ENCODE assay signal across 9 cellular contexts in the genomic region with DNA sequence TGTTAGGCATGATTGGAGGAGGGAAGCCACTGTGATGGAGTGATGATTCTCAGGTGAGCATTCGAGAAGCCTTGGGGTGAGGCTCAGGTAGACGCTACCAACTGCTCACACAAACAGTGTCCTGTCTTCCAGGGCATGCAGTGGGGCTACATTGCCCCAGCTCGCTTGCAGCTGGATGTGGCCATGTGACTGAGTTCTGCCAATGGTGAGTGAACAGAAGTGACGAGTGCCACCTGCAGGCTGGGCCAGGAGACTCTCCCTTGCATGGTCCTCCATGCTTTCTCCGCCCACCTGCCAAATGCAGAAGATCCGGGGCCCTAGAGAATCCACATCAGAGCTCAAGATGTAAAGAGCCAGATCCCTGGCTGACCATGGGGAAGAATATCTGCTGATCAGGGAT.
A peak's percentile ranks its signal among the peaks of the same experiment; 100 is the strongest.
DNase-seq lines count a peak whose midpoint lies in the region; ATAC-seq and TF ChIP-seq lines count a peak whose summit lies in the region.
"Had no signal": no experiment of that assay in that cellular context is flagged by ENCODE, and none has a peak within 500 bp of the region (broad histone marks: within the 10 kb centered on the region; RNA-seq: fewer than 3 reads in every experiment).

No MANE protein-coding gene starts in this region.

- no peaks in the 10 kb centered on the region for H3K4me1 Mint-ChIP-seq in endothelial cell (ENCODE audit: unreplicated experiment)

- H3K36me3 ChIP-seq in Panc1 (ENCODE audit: control insufficient read depth, insufficient read depth, low read length), result no peaks in the 10 kb centered on the region

- TF ChIP-seq CTCF in Panc1 (IDR thresholded peaks at IDR 0.05), result peak; percentile 43
- TF ChIP-seq CTCF in endothelial cell (IDR thresholded peaks at IDR 0.05; ENCODE audit: unreplicated experiment), result peak; percentile 28

- intact Hi-C loops in Panc1 (cut with micrococcal nuclease; ENCODE audit: unreplicated experiment), result no loop called here

- ATAC-seq in Panc1 (0 out of 2 replicates have a peak, but pooled peaks have one; percentile 51), HG03108 (IDR thresholded peaks at IDR 0.05; ENCODE audit: unreplicated experiment) (no peak), GM21825 (IDR thresholded peaks at IDR 0.05; ENCODE audit: unreplicated experiment) (no peak)

- H3K27me3 ChIP-seq in Panc1 (ENCODE audit: control insufficient read depth, insufficient read depth, low read length), result no peaks in the 10 kb centered on the region

- peak; percentile 31 for DNase-seq in activated naive CD4-positive, alpha-beta T cell treated with Interleukin-2 at 50 U/mL for 16 hours
- DNase-seq in activated naive CD4-positive, alpha-beta T cell (lab: John Stamatoyannopoulos, UW), result no peak
- DNase-seq in Panc1 (ENCODE audit: low read depth, low spot score) (no peak), endothelial cell (ENCODE audit: low spot score) (peak; percentile 50), cerebellar cortex (ENCODE audit: low spot score) (no peak)
- DNase-seq in stimulated activated CD8-positive, alpha-beta memory T cell treated with anti-CD3 and anti-CD28 coated beads, Interleukin-4, amount 100 ng/mL, for 24 hours (ENCODE audit: low read depth), result peak; percentile 15

- peaks cover 5% of the 10 kb centered on the region for H3K27me3 Mint-ChIP-seq in endothelial cell (ENCODE audit: unreplicated experiment)

- no peaks in the 10 kb centered on the region for H3K9me3 ChIP-seq in Panc1 (ENCODE audit: control insufficient read depth, insufficient read depth, low read depth, low read length)

- H3K27ac ChIP-seq in Panc1 (ENCODE audit: low read length), result no peak overlapping the region

- no peak overlapping the region for H3K4me3 ChIP-seq in Panc1 (ENCODE audit: low read depth in 2 of 2, low read length in 2 of 2)

- POLR2A ChIA-PET in Panc1 (lab: Charles Lee), result no interaction called here

- H3K27ac Mint-ChIP-seq in endothelial cell (ENCODE audit: unreplicated experiment), result no peak overlapping the region
- H3K27ac Mint-ChIP-seq: activated naive CD4-positive, alpha-beta T cell treated with anti-CD3 and anti-CD28 coated beads, Interleukin-2, amount 50 U/mL, for 72 hours had no signal

- H3K4me1 ChIP-seq in Panc1 (ENCODE audit: control insufficient read depth, insufficient read depth, low read length), result no peaks in the 10 kb centered on the region

- BruUV-seq in Panc1 (replicated peaks; lab: Mats Ljungman, UMichigan), result no TSS peak

- H3K36me3 Mint-ChIP-seq in endothelial cell (ENCODE audit: low read depth, unreplicated experiment), result no peaks in the 10 kb centered on the region
- H3K36me3 Mint-ChIP-seq: activated naive CD4-positive, alpha-beta T cell treated with anti-CD3 and anti-CD28 coated beads, Interleukin-2, amount 50 U/mL, for 72 hours had no signal

- CTCF ChIA-PET in Panc1 (lab: Charles Lee), result no interaction called here

- in situ Hi-C loops in Panc1 (cut with HindIII; ENCODE audit: low pct_unique_long_range_greater_than_20kb, low sequenced_read_pairs), result no loop called here

- H3K4me3 Mint-ChIP-seq in endothelial cell (ENCODE audit: unreplicated experiment), result no peak overlapping the region

- no peaks in the 10 kb centered on the region for H3K9me3 Mint-ChIP-seq in endothelial cell (ENCODE audit: unreplicated experiment)
- H3K9me3 Mint-ChIP-seq: activated naive CD4-positive, alpha-beta T cell treated with anti-CD3 and anti-CD28 coated beads, Interleukin-2, amount 50 U/mL, for 72 hours had no signal

Comparison
In these comparisons a context has a peak if more than half of its experiments do, and no peak if none do; other contexts are left out.
1. DNase-seq: peak in activated naive CD4-positive, alpha-beta T cell treated with Interleukin-2 at 50 U/mL for 16 hours (single experiment), endothelial cell (single experiment) and stimulated activated CD8-positive, alpha-beta memory T cell treated with anti-CD3 and anti-CD28 coated beads, Interleukin-4, amount 100 ng/mL, for 24 hours (single experiment); none in activated naive CD4-positive, alpha-beta T cell (0 of 4), Panc1 (single experiment) and cerebellar cortex (single experiment).